24 cellular contexts compared by ENCODE assay signal in genomic region chr4:1210971-1211370, GRCh38. TPM values are rescaled to one million over a fixed set of nuclear protein-coding genes. Genes with fewer than 3 reads are reported as not detected.
A peak's percentile ranks its signal among the peaks of the same experiment; 100 is the strongest.
DNase-seq lines count a peak whose midpoint lies in the region; ATAC-seq and TF ChIP-seq lines count a peak whose summit lies in the region.
"Had no signal": no experiment of that assay in that cellular context is flagged by ENCODE, and none has a peak within 500 bp of the region (broad histone marks: within the 10 kb centered on the region; RNA-seq: fewer than 3 reads in every experiment).

No MANE protein-coding gene starts in this region.

- H3K36me3 ChIP-seq in heart left ventricle, result peaks cover 7 to 54% (median 49%) of the 10 kb centered on the region in 9 donors
- H3K36me3 ChIP-seq in ovary, result no peaks in the 10 kb centered on the region
- peaks cover 56% of the 10 kb centered on the region for H3K36me3 ChIP-seq in upper lobe of right lung

- H3K4me3 ChIP-seq in heart left ventricle (no peak overlapping the region), ovary (no peak overlapping the region), upper lobe of right lung (no peak overlapping the region)
- H3K4me3 ChIP-seq: SK-N-MC, skin epidermis, testis had no signal

- no peak for TF ChIP-seq EP300 in ovary (IDR thresholded peaks at IDR 0.05)

- H3K27me3 ChIP-seq in heart left ventricle, result no peaks in the 10 kb centered on the region
- no peaks in the 10 kb centered on the region for H3K27me3 ChIP-seq in ovary
- H3K27me3 ChIP-seq in upper lobe of right lung, result no peaks in the 10 kb centered on the region
- H3K27me3 ChIP-seq: testis had no signal

- TF ChIP-seq CTCF in heart left ventricle (IDR thresholded peaks at IDR 0.05) (no peak), ovary (IDR thresholded peaks at IDR 0.05) (no peak), upper lobe of right lung (IDR thresholded peaks at IDR 0.05) (no peak)

- WGBS in heart left ventricle, 4 donors, result 70 to 78% (median 74%) methylated on average over 10 of the region's 10 CpGs
- 62 to 66% (median 63%) methylated on average over 10 of the region's 10 CpGs for WGBS in ovary, 3 donors

- H3K27ac Mint-ChIP-seq in activated naive CD4-positive, alpha-beta T cell treated with anti-CD3 and anti-CD28 coated beads for 36 hours, result no peak overlapping the region

- H3K27ac ChIP-seq in heart left ventricle, result peak overlapping the region in 3 of 12 donors; percentile 42 to 74 (median 48)
- H3K27ac ChIP-seq in ovary, result no peak overlapping the region
- no peak overlapping the region for H3K27ac ChIP-seq in upper lobe of right lung
- H3K27ac ChIP-seq: SK-N-MC had no signal

- H3K36me3 Mint-ChIP-seq in activated naive CD4-positive, alpha-beta T cell treated with anti-CD3 and anti-CD28 coated beads for 36 hours (ENCODE audit: low read depth), result peaks cover 2% of the 10 kb centered on the region

- CTCF ChIA-PET in activated naive CD4-positive, alpha-beta T cell treated with anti-CD3 and anti-CD28 coated beads for 36 hours (lab: Charles Lee), result no interaction called here

- H3K4me1 Mint-ChIP-seq in activated naive CD4-positive, alpha-beta T cell treated with anti-CD3 and anti-CD28 coated beads for 36 hours (ENCODE audit: low read depth), result no peaks in the 10 kb centered on the region

- no peaks in the 10 kb centered on the region for H3K27me3 Mint-ChIP-seq in activated naive CD4-positive, alpha-beta T cell treated with anti-CD3 and anti-CD28 coated beads for 36 hours (ENCODE audit: low read depth)
- H3K27me3 Mint-ChIP-seq: effector memory CD8-positive, alpha-beta T cell had no signal

- no peak overlapping the region for H3K4me3 Mint-ChIP-seq in activated naive CD4-positive, alpha-beta T cell treated with anti-CD3 and anti-CD28 coated beads for 36 hours
- H3K4me3 Mint-ChIP-seq: CD14-positive monocyte; effector memory CD8-positive, alpha-beta T cell had no signal

- ATAC-seq in heart left ventricle (no peak), upper lobe of right lung (no peak), GM19351 (IDR thresholded peaks at IDR 0.05; ENCODE audit: unreplicated experiment) (no peak)
- ATAC-seq: effector memory CD8-positive, alpha-beta T cell; PC-3 had no signal

- TF ChIP-seq POLR2A in heart left ventricle (IDR thresholded peaks at IDR 0.05), result no peak
- no peak for TF ChIP-seq POLR2A in ovary (IDR thresholded peaks at IDR 0.05)

- H3K9me3 ChIP-seq in heart left ventricle (no peaks in the 10 kb centered on the region), ovary (no peaks in the 10 kb centered on the region), upper lobe of right lung (no peaks in the 10 kb centered on the region)
- H3K9me3 ChIP-seq: testis had no signal

- peak; percentile 7 for DNase-seq in activated naive CD4-positive, alpha-beta T cell treated with anti-CD3 and anti-CD28 coated beads, Interleukin-2, amount 50 U/mL, for 16 hours
- no peak for DNase-seq in activated naive CD4-positive, alpha-beta T cell treated with anti-CD3 and anti-CD28 coated beads for 36 hours
- DNase-seq in heart left ventricle (peak in 3 of 5 donors; percentile 26 to 56 (median 31)), ovary (peak in 4 of 5 donors; percentile 18 to 56 (median 33)), upper lobe of right lung (peak; percentile 58), NCI-H1417 treated with DMSO at 0.1 percent for 48 hours (lab: John Stamatoyannopoulos, UW) (no peak)
- DNase-seq in activated T-cell treated with anti-CD3 and anti-CD28 coated beads, Interleukin-2, amount 50 U/mL, for 1 hour, result no peak
- DNase-seq: activated CD8-positive, alpha-beta memory T cell treated with anti-CD3 and anti-CD28 coated beads, Interleukin-2, amount 50 U/mL, for 4 hours; activated gamma-delta T cell treated with Interleukin-2 at 50 U/mL for 16 hours; cerebellar nuclear complex; DMS 273 treated with DMSO at 0.1 percent for 48 hours; effector memory CD8-positive, alpha-beta T cell; hippocampal formation; kidney glomerular epithelial cell; NCI-H1436 treated with DMSO at 0.1 percent for 48 hours; NCI-H2171 treated with DMSO at 0.1 percent for 48 hours; occipital lobe; PC-3; stimulated activated CD4-positive, alpha-beta T cell treated with anti-CD3 and anti-CD28 coated beads, Interleukin-4, amount 100 ng/mL, for 4 hours; testis had no signal

- peaks cover 5 to 69% (median 41%) of the 10 kb centered on the region in 12 donors for H3K4me1 ChIP-seq in heart left ventricle
- H3K4me1 ChIP-seq in ovary (ENCODE audit: insufficient read depth), result peaks cover 43% of the 10 kb centered on the region
- H3K4me1 ChIP-seq in upper lobe of right lung, result peaks cover 42% of the 10 kb centered on the region

- no peaks in the 10 kb centered on the region for H3K9me3 Mint-ChIP-seq in activated naive CD4-positive, alpha-beta T cell treated with anti-CD3 and anti-CD28 coated beads for 36 hours
- H3K9me3 Mint-ChIP-seq: effector memory CD8-positive, alpha-beta T cell had no signal

- intact Hi-C loops in activated naive CD4-positive, alpha-beta T cell treated with anti-CD3 and anti-CD28 coated beads for 36 hours (cut with micrococcal nuclease), result no loop called here
- intact Hi-C loops in heart left ventricle (cut with DNase I), result loop anchor here in 4 of 10 donors (5.0 kb wide), 3 partner anchors 36 to 44 kb away; partner anchors contain the start of genes SPON2 (in 2 of the 4) and CTBP1 (in 1 of the 4)
- intact Hi-C loops in ovary (cut with DNase I), result loop anchor here in 1 of 4 donors (5.0 kb wide), 1 partner anchor 36 kb away; the partner anchor contains the start of gene CTBP1
- intact Hi-C loops in upper lobe of right lung (cut with DNase I), result no loop called here

RNA-seq across cellular contexts. Expression of gene CTBP1, which starts 38.0 kb away (rescaled TPM):
- 100 to 1,000 TPM; 136 to 140 TPM for total RNA-seq in activated naive CD4-positive, alpha-beta T cell treated with anti-CD3 and anti-CD28 coated beads for 36 hours
- total RNA-seq in heart left ventricle (100 to 1,000 TPM; 105 to 165 (median 128) TPM), ovary (100 to 1,000 TPM in 6 of 7 donors, 10 to 100 TPM in 1; 89.5 to 231 (median 154) TPM), upper lobe of right lung (169 TPM)
- polyA plus RNA-seq in heart left ventricle (100 to 1,000 TPM in 1 of 2 donors, 10 to 100 TPM in 1; 92.0 to 148 TPM), ovary (100 to 1,000 TPM in 1 of 2 donors, 10 to 100 TPM in 1; 45.7 to 124 TPM)

RNA-seq across cellular contexts. Expression of gene SPON2, which starts 38.6 kb away (rescaled TPM):
- total RNA-seq in activated naive CD4-positive, alpha-beta T cell treated with anti-CD3 and anti-CD28 coated beads for 36 hours, result 1 to 10 TPM; 4.8 to 5.5 TPM
- total RNA-seq in heart left ventricle (10 to 100 TPM in 7 of 9 donors, 1 to 10 TPM in 2; 8.8 to 36.3 (median 13.7) TPM), ovary (100 to 1,000 TPM in 1 of 7 donors, 10 to 100 TPM in 6; 12.2 to 104 (median 55.3) TPM), upper lobe of right lung (43.9 TPM)
- polyA plus RNA-seq in heart left ventricle (10 to 100 TPM in 1 of 2 donors, 1 to 10 TPM in 1; 7.8 to 31.2 TPM), ovary (10 to 100 TPM in 1 of 2 donors, 1 to 10 TPM in 1; 8.0 to 46.2 TPM)

Comparison
In these comparisons a context has a peak if more than half of its experiments do, and no peak if none do; other contexts are left out.
1. DNase-seq: peak in activated naive CD4-positive, alpha-beta T cell treated with anti-CD3 and anti-CD28 coated beads, Interleukin-2, amount 50 U/mL, for 16 hours (single experiment), heart left ventricle (3 of 5), ovary (4 of 5) and upper lobe of right lung (single experiment); none in activated naive CD4-positive, alpha-beta T cell treated with anti-CD3 and anti-CD28 coated beads for 36 hours (single experiment), activated T-cell treated with anti-CD3 and anti-CD28 coated beads, Interleukin-2, amount 50 U/mL, for 1 hour (single experiment) and NCI-H1417 treated with DMSO at 0.1 percent for 48 hours (single experiment).